ENCODE assay signal across 30 cellular contexts in the genomic region with DNA sequence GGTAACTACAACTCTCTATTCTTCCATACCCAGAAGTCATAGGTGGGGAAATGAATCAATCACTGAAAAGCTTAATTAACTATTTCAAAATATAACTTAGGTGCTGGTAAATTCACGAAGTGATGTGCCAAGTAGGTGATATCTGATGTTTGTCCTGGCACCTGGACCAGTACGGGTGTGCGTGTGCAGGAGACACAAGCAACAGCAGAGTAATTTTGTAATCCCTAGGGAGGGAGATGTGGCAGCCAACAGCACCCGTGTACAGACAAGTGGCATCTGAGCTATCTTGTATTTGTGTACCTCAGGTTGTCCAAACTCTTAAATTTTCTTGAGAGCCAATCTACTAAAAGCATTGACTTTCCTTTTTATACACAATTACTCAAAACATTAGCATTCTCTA.
"Had no signal": no experiment of that assay in that cellular context is flagged by ENCODE, and none has a peak within 500 bp of the region (broad histone marks: within the 10 kb centered on the region; RNA-seq: fewer than 3 reads in every experiment).

No MANE protein-coding gene starts in this region.

- H3K4me1 Mint-ChIP-seq: activated CD8-positive, alpha-beta memory T cell treated with anti-CD3 and anti-CD28 coated beads, Interleukin-2, amount 10 ng/mL, durations not matched to agents 7 days and 5 days; neural crest cell had no signal

- H3K9me3 Mint-ChIP-seq: activated naive CD4-positive, alpha-beta T cell treated with anti-CD3 and anti-CD28 coated beads, Interleukin-2, amount 50 U/mL, for 72 hours; central memory CD8-positive, alpha-beta T cell; mesothelial cell of epicardium; naive thymus-derived CD8-positive, alpha-beta T cell; neural crest cell; T-helper 1 cell treated with Interleukin-12 subunit alpha and Interleukin-12 subunit beta and Interleukin-4 antibody, amounts not matched to agents 30 μg/mL and 1 μg/mL, for 36 hours had no signal

- H3K27ac ChIP-seq: breast epithelium, epithelial cell of prostate, esophagus squamous epithelium, left ventricle myocardium inferior, pancreas, prostate gland, stomach, thyroid gland, upper lobe of left lung, vagina had no signal

- H3K4me3 Mint-ChIP-seq: activated CD8-positive, alpha-beta memory T cell treated with anti-CD3 and anti-CD28 coated beads, Interleukin-2, amount 10 ng/mL, durations not matched to agents 7 days and 5 days; activated CD8-positive, alpha-beta T cell treated with anti-CD3 and anti-CD28 coated beads, Interleukin-2, amount 10 ng/mL, durations not matched to agents 7 days and 5 days; central memory CD8-positive, alpha-beta T cell; dendritic cell treated with granulocyte-macrophage colony-stimulating factor and Interleukin-4, amounts not matched to agents 40 ng/mL and 50 ng/mL, for 4 days; mesothelial cell of epicardium; naive thymus-derived CD8-positive, alpha-beta T cell; neural crest cell; stimulated activated memory B cell treated with anti-CD40 and anti-IgM and Interleukin-4, amounts not matched to agents 10 μg/mL and 1 μg/mL and 100 μg/mL, for 72 hours; T-helper 1 cell treated with Interleukin-12 subunit alpha and Interleukin-12 subunit beta and Interleukin-4 antibody, amounts not matched to agents 30 μg/mL and 1 μg/mL, for 36 hours had no signal

- H3K4me3 ChIP-seq: breast epithelium, esophagus squamous epithelium, left ventricle myocardium inferior, pancreas, prostate gland, smooth muscle cell, stomach, thyroid gland, upper lobe of left lung, vagina had no signal

- H3K27ac Mint-ChIP-seq: activated CD8-positive, alpha-beta memory T cell treated with anti-CD3 and anti-CD28 coated beads, Interleukin-2, amount 10 ng/mL, durations not matched to agents 7 days and 5 days; activated CD8-positive, alpha-beta T cell treated with anti-CD3 and anti-CD28 coated beads, Interleukin-2, amount 10 ng/mL, durations not matched to agents 7 days and 5 days; activated naive CD4-positive, alpha-beta T cell treated with anti-CD3 and anti-CD28 coated beads, Interleukin-2, amount 50 U/mL, for 72 hours; dendritic cell treated with granulocyte-macrophage colony-stimulating factor and Interleukin-4, amounts not matched to agents 40 ng/mL and 50 ng/mL, for 4 days; mesothelial cell of epicardium; naive thymus-derived CD8-positive, alpha-beta T cell; T-helper 1 cell treated with Interleukin-12 subunit alpha and Interleukin-12 subunit beta and Interleukin-4 antibody, amounts not matched to agents 30 μg/mL and 1 μg/mL, for 36 hours had no signal

- ATAC-seq: activated CD8-positive, alpha-beta memory T cell treated with anti-CD3 and anti-CD28 coated beads, Interleukin-2, amount 10 ng/mL, durations not matched to agents 7 days and 5 days; activated CD8-positive, alpha-beta T cell treated with anti-CD3 and anti-CD28 coated beads, Interleukin-2, amount 10 ng/mL, durations not matched to agents 7 days and 5 days; activated naive CD4-positive, alpha-beta T cell treated with anti-CD3 and anti-CD28 coated beads, Interleukin-2, amount 50 U/mL, for 72 hours; naive thymus-derived CD8-positive, alpha-beta T cell; stimulated activated memory B cell treated with anti-CD40 and anti-IgM and Interleukin-4, amounts not matched to agents 10 μg/mL and 1 μg/mL and 100 μg/mL, for 72 hours had no signal

- H3K9me3 ChIP-seq: breast epithelium, esophagus squamous epithelium, left ventricle myocardium inferior, pancreas, prostate gland, stomach, thyroid gland, upper lobe of left lung, vagina had no signal

- H3K4me1 ChIP-seq: breast epithelium, esophagus squamous epithelium, prostate gland, upper lobe of left lung, vagina had no signal

- H3K36me3 ChIP-seq: breast epithelium, pancreas, prostate gland had no signal

- DNase-seq: activated CD4-positive, alpha-beta T cell treated with anti-CD3 and anti-CD28 coated beads for 1 hour; activated CD8-positive, alpha-beta memory T cell treated with anti-CD3 and anti-CD28 coated beads, Interleukin-2, amount 10 ng/mL, durations not matched to agents 7 days and 5 days; activated CD8-positive, alpha-beta T cell treated with anti-CD3 and anti-CD28 coated beads, Interleukin-2, amount 10 ng/mL, durations not matched to agents 7 days and 5 days; activated naive CD4-positive, alpha-beta T cell; activated T-cell treated with anti-CD3 and anti-CD28 coated beads, Interleukin-2, amount 50 U/mL, for 48 hours; esophagus squamous epithelium; foreskin melanocyte; left ventricle myocardium inferior; naive thymus-derived CD8-positive, alpha-beta T cell; nucleus accumbens; pancreas; stimulated activated CD4-positive, alpha-beta T cell treated with anti-CD3 and anti-CD28 coated beads, Interleukin-1b, Interleukin-23, amount 100 ng/mL, for 48 hours; stimulated activated CD4-positive, alpha-beta T cell treated with anti-CD3 and anti-CD28 coated beads, Interleukin-4, amount 100 ng/mL, for 4 hours; stimulated activated CD8-positive, alpha-beta memory T cell treated with anti-CD3 and anti-CD28 coated beads, Interleukin-4, amount 100 ng/mL, for 48 hours; stomach; T1000; thyroid gland; upper lobe of left lung had no signal

- H3K27me3 Mint-ChIP-seq: activated CD8-positive, alpha-beta memory T cell treated with anti-CD3 and anti-CD28 coated beads, Interleukin-2, amount 10 ng/mL, durations not matched to agents 7 days and 5 days; central memory CD8-positive, alpha-beta T cell; dendritic cell treated with granulocyte-macrophage colony-stimulating factor and Interleukin-4, amounts not matched to agents 40 ng/mL and 50 ng/mL, for 4 days; naive thymus-derived CD8-positive, alpha-beta T cell; stimulated activated memory B cell treated with anti-CD40 and anti-IgM and Interleukin-4, amounts not matched to agents 10 μg/mL and 1 μg/mL and 100 μg/mL, for 72 hours had no signal

- H3K4me2 ChIP-seq: smooth muscle cell had no signal

- H3K27me3 ChIP-seq: breast epithelium, esophagus squamous epithelium, pancreas, stomach, thyroid gland, upper lobe of left lung, vagina had no signal
